ENCODE assay signal across 20 cellular contexts in genomic region chr2:149084924-149085795, GRCh38. TPM values are rescaled to one million over a fixed set of nuclear protein-coding genes. Genes with fewer than 3 reads are reported as not detected.
A peak's percentile ranks its signal among the peaks of the same experiment; 100 is the strongest.
DNase-seq lines count a peak whose midpoint lies in the region; ATAC-seq and TF ChIP-seq lines count a peak whose summit lies in the region.
"Had no signal": no experiment of that assay in that cellular context is flagged by ENCODE, and none has a peak within 500 bp of the region (broad histone marks: within the 10 kb centered on the region; RNA-seq: fewer than 3 reads in every experiment).

No MANE protein-coding gene starts in this region.

- H3K4me1 ChIP-seq in lung (ENCODE audit: control insufficient read depth in 2 of 2, insufficient read depth in 2 of 2, low read length in 2 of 2) (peaks cover 0 to 5% of the 10 kb centered on the region in 2 donors), BE2C (no peaks in the 10 kb centered on the region), colonic mucosa (no peaks in the 10 kb centered on the region)
- H3K4me1 ChIP-seq: A549 had no signal

- H3K4me3 Mint-ChIP-seq in HFFc6, result no peak overlapping the region
- H3K4me3 Mint-ChIP-seq: neural progenitor cell, T-helper 17 cell, type B pancreatic cell had no signal

- H3K27me3 ChIP-seq in lung (ENCODE audit: control insufficient read depth, insufficient read depth), result no peaks in the 10 kb centered on the region
- no peaks in the 10 kb centered on the region for H3K27me3 ChIP-seq in BE2C
- H3K27me3 ChIP-seq in colonic mucosa, result no peaks in the 10 kb centered on the region
- H3K27me3 ChIP-seq: hepatocyte, neural progenitor cell had no signal

- no peak for TF ChIP-seq CTCF in AG09309 (IDR thresholded peaks at IDR 0.05; ENCODE audit: control insufficient read depth, insufficient read depth, low read depth, low read length, missing control alignments)
- no peak for TF ChIP-seq CTCF in HFFc6 (IDR thresholded peaks at IDR 0.05)
- TF ChIP-seq CTCF in lung (IDR thresholded peaks at IDR 0.05; ENCODE audit: control extremely low read depth, extremely low read depth), result no peak
- TF ChIP-seq CTCF in BE2C (IDR thresholded peaks at IDR 0.05; ENCODE audit: low read depth, low read length), result no peak
- TF ChIP-seq CTCF in colonic mucosa (IDR thresholded peaks at IDR 0.05), result no peak

- ATAC-seq in lung (ENCODE audit: insufficient read depth, low FRiP score) (peak; percentile 53), GM21360 (IDR thresholded peaks at IDR 0.05; ENCODE audit: unreplicated experiment) (no peak)
- ATAC-seq: A549, HepG2, T-helper 17 cell had no signal

- no peak overlapping the region; the same call in 1 of the 2 replicates for H3K27ac Mint-ChIP-seq in HFFc6
- H3K27ac Mint-ChIP-seq: neural progenitor cell, T-helper 17 cell, type B pancreatic cell had no signal

- 66 to 76% methylated on average over 7 of the region's 7 CpGs for WGBS in lung, 2 donors

- peak overlapping the region in 1 of 2 donors; percentile 9 for H3K27ac ChIP-seq in lung (ENCODE audit: low read depth in 1 of 2, low read length in 1 of 2)
- H3K27ac ChIP-seq in colonic mucosa, result no peak overlapping the region
- H3K27ac ChIP-seq: A549, hepatocyte, neural progenitor cell had no signal

- H3K4me1 Mint-ChIP-seq in HFFc6 (ENCODE audit: low read depth), result peaks cover 73% of the 10 kb centered on the region

- H3K36me3 Mint-ChIP-seq in HFFc6 (ENCODE audit: low read depth), result peaks cover 9% of the 10 kb centered on the region
- H3K36me3 Mint-ChIP-seq: neural progenitor cell had no signal

- no peaks in the 10 kb centered on the region for H3K9me3 Mint-ChIP-seq in HFFc6
- H3K9me3 Mint-ChIP-seq: neural progenitor cell had no signal

- intact Hi-C loops in colonic mucosa (cut with DNase I), result no loop called here

- H3K27me3 Mint-ChIP-seq in HFFc6 (ENCODE audit: insufficient read depth), result peaks cover 2% of the 10 kb centered on the region; the same call in 1 of the 2 replicates
- H3K27me3 Mint-ChIP-seq: type B pancreatic cell had no signal

- DNase-seq in AG09309 (ENCODE audit: low read depth) (peak; percentile 54), HFFc6 (peak; percentile 20), SKM-1 (lab: John Stamatoyannopoulos, UW; ENCODE audit: unreplicated experiment) (peak; percentile 71), lung (ENCODE audit: low spot score) (no peak), occipital lobe (lab: John Stamatoyannopoulos, UW) (no peak), BE2C (no peak), colonic mucosa (no peak)
- DNase-seq: effector memory CD4-positive, alpha-beta T cell; NCI-H2029; stimulated activated CD4-positive, alpha-beta T cell treated with anti-CD3 and anti-CD28 coated beads, Interleukin-15, amount 100 ng/mL, for 24 hours; stimulated activated naive CD4-positive, alpha-beta T cell; T-helper 17 cell had no signal

- H3K36me3 ChIP-seq in lung (ENCODE audit: control insufficient read depth in 2 of 2, insufficient read depth in 2 of 2, low read length in 2 of 2) (no peaks in the 10 kb centered on the region), BE2C (no peaks in the 10 kb centered on the region), colonic mucosa (no peaks in the 10 kb centered on the region)
- H3K36me3 ChIP-seq: neural progenitor cell had no signal

- no peak overlapping the region for H3K9ac ChIP-seq in colonic mucosa (ENCODE audit: low read depth in 2 of 2, low read length in 2 of 2)
- H3K9ac ChIP-seq: neural progenitor cell had no signal

- H3K4me3 ChIP-seq in AG09309 (ENCODE audit: control insufficient read depth, low read depth, low read length), result no peak overlapping the region
- H3K4me3 ChIP-seq in lung, result no peak overlapping the region
- no peak overlapping the region for H3K4me3 ChIP-seq in BE2C (ENCODE audit: low read depth, low read length)
- no peak overlapping the region for H3K4me3 ChIP-seq in colonic mucosa
- H3K4me3 ChIP-seq: A549, hepatocyte, neural progenitor cell had no signal

- H3K9me3 ChIP-seq in lung (ENCODE audit: control insufficient read depth in 2 of 2, insufficient read depth in 1 of 2, low read length in 1 of 2), result no peaks in the 10 kb centered on the region
- H3K9me3 ChIP-seq in BE2C, result no peaks in the 10 kb centered on the region
- H3K9me3 ChIP-seq in colonic mucosa, result no peaks in the 10 kb centered on the region
- H3K9me3 ChIP-seq: A549 had no signal

RNA-seq across cellular contexts. Expression of gene LYPD6B, which starts 46.7 kb away (rescaled TPM):
- 10 to 100 TPM; 18.3 to 91.5 (median 23.2) TPM for total RNA-seq in HFFc6 (2021; fragmentation: NEBNext Ultra II Directional; extraction: Animal tissue kit (Norgen Biotek cat#: 25700))
- total RNA-seq in lung (10 to 100 TPM in 1 of 2 donors, 1 to 10 TPM in 1; 3.2 to 12.4 TPM), occipital lobe (12.5 TPM), colonic mucosa (1 to 10 TPM; 2.6 to 3.4 TPM)
- polyA plus RNA-seq in lung, result 1 to 10 TPM; 2.5 to 3.5 TPM
- polyA plus RNA-seq in BE2C (2012; ENCODE audit: insufficient read depth, insufficient read length, low read depth), result not detected
- total RNA-seq: activated CD8-positive, alpha-beta memory T cell treated with anti-CD3 and anti-CD28 coated beads for 36 hours; fibroblast of lung; HepG2 had no signal
- polyA plus RNA-seq: A549, HepG2 had no signal

Comparison
In these comparisons a context has a peak if more than half of its experiments do, and no peak if none do; other contexts are left out.
1. DNase-seq: peak in AG09309 (single experiment), HFFc6 (single experiment) and SKM-1 (single experiment); none in lung (single experiment), occipital lobe (single experiment), BE2C (single experiment) and colonic mucosa (single experiment).